Comparison of ENCODE assay signal across 8 cellular contexts in the genomic region with DNA sequence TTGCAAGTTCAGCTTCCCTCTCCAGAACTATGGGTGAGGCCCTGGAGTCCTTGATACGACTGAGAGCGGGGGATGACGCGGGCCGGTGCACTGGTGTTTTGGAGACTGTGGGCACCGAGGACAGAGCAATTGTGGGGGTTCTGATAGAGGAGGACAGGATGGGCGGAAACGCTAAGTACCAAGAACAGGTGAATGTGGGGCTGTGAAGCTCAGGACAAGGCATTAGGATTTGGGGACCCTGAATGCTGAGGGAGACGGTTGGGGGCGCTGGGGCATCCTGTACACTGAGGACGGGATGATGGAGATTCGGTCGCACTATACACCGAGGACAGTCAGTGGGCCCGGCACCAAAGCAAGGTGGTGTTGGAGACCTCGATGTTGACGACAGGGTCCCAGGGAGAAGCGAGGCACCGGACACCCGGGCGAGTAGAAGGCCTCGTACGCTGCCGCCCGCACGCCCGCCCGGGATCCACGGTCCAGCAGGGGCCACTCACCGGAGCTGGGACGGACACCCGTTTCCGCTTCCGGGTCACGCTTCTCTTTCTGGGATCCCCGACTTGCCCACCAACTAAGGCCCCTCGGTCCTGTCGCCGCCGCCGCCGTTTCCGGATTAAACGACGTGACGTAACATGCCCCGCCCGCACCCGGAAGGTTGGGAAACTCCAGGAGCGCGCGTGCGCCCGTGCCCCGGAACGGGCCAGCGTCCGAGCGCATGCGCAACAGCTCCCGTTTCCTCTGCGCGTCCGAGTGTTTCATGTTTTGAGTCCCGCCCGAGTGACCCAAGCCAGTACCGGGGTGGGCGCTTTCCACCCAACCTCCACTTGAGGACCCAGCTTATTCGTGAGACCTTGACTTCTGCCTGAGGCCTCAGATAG. TPM values are rescaled to one million over a fixed set of nuclear protein-coding genes. Genes with fewer than 3 reads are reported as not detected.
DNase-seq lines count a peak whose midpoint lies in the region; ATAC-seq and TF ChIP-seq lines count a peak whose summit lies in the region.

A gene (minus strand): TSS at position 612 of the 875 bp plus-strand sequence. CDS start 893 bp downstream, outside the sequence.

- H3K4me1 ChIP-seq in liver (ENCODE audit: control insufficient read depth in 4 of 4, insufficient read depth in 4 of 4, low read length in 3 of 4), result peaks cover 10 to 39% (median 35%) of the 10 kb centered on the region in 4 donors

- H3K4me3 ChIP-seq in liver (ENCODE audit: low read depth in 1 of 3, low read length in 3 of 3), result peak within 1 kb of the TSS; percentile 62 to 99 (median 79)

- peak; percentile 84 for TF ChIP-seq POLR2A in GM15510 (IDR thresholded peaks at IDR 0.05; ENCODE audit: borderline replicate concordance, extremely low read depth, insufficient read length)

- ATAC-seq in HG03159 (IDR thresholded peaks at IDR 0.05; ENCODE audit: unreplicated experiment), result peak; percentile 35

- H3K9ac ChIP-seq in liver (ENCODE audit: low read depth in 1 of 2, low read length in 2 of 2), result peak within 1 kb of the TSS; percentile 76 to 91

- TF ChIP-seq RAD21 in liver (IDR thresholded peaks at IDR 0.05), result no peak

- H3K27ac ChIP-seq in liver (ENCODE audit: low read depth in 1 of 2, low read length in 2 of 2), result peak within 1 kb of the TSS; percentile 71 to 92

- under 1% methylated on average over 69 of the region's 69 CpGs for WGBS in liver

- DNase-seq in activated CD4-positive, CD25-positive, alpha-beta regulatory T cell treated with anti-CD3 and anti-CD28 coated beads, Interleukin-2, amount 50 U/mL, for 72 hours, result peak; percentile 98
- DNase-seq in dedifferentiated amniotic fluid mesenchymal stem cell (ENCODE audit: extremely low spot score) (peak; percentile 95), AML-193 (lab: John Stamatoyannopoulos, UW) (no peak), NCI-H2107 (lab: John Stamatoyannopoulos, UW) (no peak)
- peak; percentile 94 to 98 for DNase-seq in stimulated activated CD4-positive, alpha-beta T cell treated with anti-CD3 and anti-CD28 coated beads, Interleukin-4, amount 100 ng/mL, for 4 hours

- H3K27me3 ChIP-seq in liver (ENCODE audit: control insufficient read depth in 4 of 4, insufficient read depth in 4 of 4, low read length in 3 of 4), result no peaks in the 10 kb centered on the region

- no peaks in the 10 kb centered on the region for H3K9me3 ChIP-seq in liver (ENCODE audit: control insufficient read depth in 4 of 4, low read length in 3 of 4)

- peaks cover 5 to 37% (median 27%) of the 10 kb centered on the region in 4 donors for H3K36me3 ChIP-seq in liver (ENCODE audit: control insufficient read depth in 4 of 4, insufficient read depth in 3 of 4, low read depth in 1 of 4, low read length in 3 of 4)

- TF ChIP-seq CTCF in liver (IDR thresholded peaks at IDR 0.05; ENCODE audit: low read depth, low read length, missing input control), result no peak

TF ChIP-seq in liver, 16 proteins besides CTCF, POLR2A, EP300 and RAD21:
- TF ChIP-seq RXRA (IDR thresholded peaks at IDR 0.05) (no peak), NR2F2 (IDR thresholded peaks at IDR 0.05) (peak; percentile 13), EGR1 (IDR thresholded peaks at IDR 0.05; ENCODE audit: low read depth in 2 of 2) (peak in 1 of 2 donors; percentile 44), HNF4A (conservative IDR thresholded peaks at IDR 0.05) (peak in 1 of 2 donors; percentile 4), GABPA (IDR thresholded peaks at IDR 0.05 in 1 of 2, conservative IDR thresholded peaks at IDR 0.05 in 1 of 2) (peak; percentile 95 to 98), SP1 (IDR thresholded peaks at IDR 0.05) (peak; percentile 52), JUND (IDR thresholded peaks at IDR 0.05) (no peak), HNF4G (IDR thresholded peaks at IDR 0.05) (no peak), YY1 (IDR thresholded peaks at IDR 0.05) (peak; percentile 89)
- TF ChIP-seq, protein P1, sequence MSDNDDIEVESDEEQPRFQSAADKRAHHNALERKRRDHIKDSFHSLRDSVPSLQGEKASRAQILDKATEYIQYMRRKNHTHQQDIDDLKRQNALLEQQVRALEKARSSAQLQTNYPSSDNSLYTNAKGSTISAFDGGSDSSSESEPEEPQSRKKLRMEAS (IDR thresholded peaks at IDR 0.05), result no peak

RNA-seq across cellular contexts. Expression of the gene that starts here (rescaled TPM):
- total RNA-seq in liver, result 10 to 100 TPM; 58.0 to 69.5 TPM
- 100 to 1,000 TPM in 1 of 2 donors, 10 to 100 TPM in 1; 97.1 to 107 TPM for polyA plus RNA-seq in liver

Comparison
In these comparisons a context has a peak if more than half of its experiments do, and no peak if none do; other contexts are left out.
1. DNase-seq: peak in activated CD4-positive, CD25-positive, alpha-beta regulatory T cell treated with anti-CD3 and anti-CD28 coated beads, Interleukin-2, amount 50 U/mL, for 72 hours (single experiment), dedifferentiated amniotic fluid mesenchymal stem cell (single experiment) and stimulated activated CD4-positive, alpha-beta T cell treated with anti-CD3 and anti-CD28 coated beads, Interleukin-4, amount 100 ng/mL, for 4 hours (2 of 2); none in AML-193 (0 of 2) and NCI-H2107 (single experiment).